34 cellular contexts compared by ENCODE assay signal in genomic region chr12:113131556-113131955, GRCh38. TPM values are rescaled to one million over a fixed set of nuclear protein-coding genes. Genes with fewer than 3 reads are reported as not detected.
DNase-seq lines count a peak whose midpoint lies in the region; ATAC-seq and TF ChIP-seq lines count a peak whose summit lies in the region.
"Had no signal": no experiment of that assay in that cellular context is flagged by ENCODE, and none has a peak within 500 bp of the region (broad histone marks: within the 10 kb centered on the region; RNA-seq: fewer than 3 reads in every experiment).

No MANE protein-coding gene starts in this region.

- no peak overlapping the region for H2AFZ ChIP-seq in osteoblast (ENCODE audit: low read length)
- H2AFZ ChIP-seq: hepatocyte, PC-9 had no signal

- no peak overlapping the region for H3K4me2 ChIP-seq in osteoblast (ENCODE audit: insufficient read depth, low read length)
- H3K4me2 ChIP-seq: hepatocyte, PC-9 had no signal

- H3K4me1 ChIP-seq in osteoblast (ENCODE audit: insufficient read depth, low read length) = no peaks in the 10 kb centered on the region
- H3K4me1 ChIP-seq in naive thymus-derived CD4-positive, alpha-beta T cell (ENCODE audit: control insufficient read depth in 2 of 2, insufficient read depth in 2 of 2, low read length in 2 of 2) = peaks cover 0 to 13% of the 10 kb centered on the region in 2 donors
- H3K4me1 ChIP-seq: gastrocnemius medialis had no signal

- H4K20me1 ChIP-seq in osteoblast (ENCODE audit: insufficient read depth, low read length) = no peaks in the 10 kb centered on the region

- DNase-seq in ACHN = peak; percentile 25
- peak; percentile 47 for DNase-seq in Calu3
- peak; percentile 60 for DNase-seq in RKO (ENCODE audit: low spot score)
- peak; percentile 79 for DNase-seq in osteoblast (ENCODE audit: insufficient read length, low spot score, missing footprints)
- no peak for DNase-seq in naive thymus-derived CD4-positive, alpha-beta T cell
- DNase-seq: activated CD4-positive, alpha-beta T cell treated with anti-CD3 and anti-CD28 coated beads for 4 hours; activated CD8-positive, alpha-beta T cell treated with anti-CD3 and anti-CD28 coated beads, Interleukin-2, amount 10 ng/mL, durations not matched to agents 7 days and 5 days; activated T-cell treated with anti-CD3 and anti-CD28 coated beads for 4 hours; amniotic stem cell; brain microvascular endothelial cell; C1 segment of cervical spinal cord; gastrocnemius medialis; GOT3; kidney glomerular epithelial cell; mucosa of descending colon; NCI-H1105; NCI-H1930; NCI-H526; PC-9; SHP77; stimulated activated naive CD4-positive, alpha-beta T cell treated with Interleukin-2 at 50 U/mL for 16 hours; SW 1271; T-helper 9 cell; testis had no signal

- TF ChIP-seq CTCF in Calu3 (IDR thresholded peaks at IDR 0.05; ENCODE audit: unreplicated experiment) (no peak), osteoblast (IDR thresholded peaks at IDR 0.05; ENCODE audit: extremely low read depth, low read depth, low read length) (no peak)

- H3K4me1 Mint-ChIP-seq in Calu3 (ENCODE audit: low read depth, unreplicated experiment) = peaks cover 64% of the 10 kb centered on the region
- peaks cover 8 to 29% (median 16%) of the 10 kb centered on the region in 7 donors for H3K4me1 Mint-ChIP-seq in naive thymus-derived CD4-positive, alpha-beta T cell

- in situ Hi-C loops in ACHN (cut with HindIII; ENCODE audit: low pct_ligation_motif_present, low pct_unique_long_range_greater_than_20kb, low sequenced_read_pairs) = no loop called here

- H3K36me3 ChIP-seq in osteoblast (ENCODE audit: insufficient read depth, low read length) = no peaks in the 10 kb centered on the region
- no peaks in the 10 kb centered on the region for H3K36me3 ChIP-seq in naive thymus-derived CD4-positive, alpha-beta T cell (ENCODE audit: control insufficient read depth in 2 of 3, insufficient read depth in 3 of 3, low read length in 3 of 3)
- H3K36me3 ChIP-seq: brain microvascular endothelial cell, gastrocnemius medialis had no signal

- ATAC-seq in GM18873 (IDR thresholded peaks at IDR 0.05; ENCODE audit: low FRiP score, unreplicated experiment) (no peak), HG02623 (IDR thresholded peaks at IDR 0.05; ENCODE audit: unreplicated experiment) (no peak)
- ATAC-seq in naive thymus-derived CD4-positive, alpha-beta T cell = no peak
- ATAC-seq: activated CD8-positive, alpha-beta T cell treated with anti-CD3 and anti-CD28 coated beads, Interleukin-2, amount 10 ng/mL, durations not matched to agents 7 days and 5 days; gastrocnemius medialis; mucosa of descending colon; natural killer cell treated with Interleukin-12 subunit alpha and Interleukin-12 subunit beta and Interleukin-15 and Interleukin-18, amount 100 ng/mL, for 72 hours had no signal

- intact Hi-C loops in Calu3 (cut with micrococcal nuclease; ENCODE audit: unreplicated experiment) = no loop called here
- intact Hi-C loops in naive thymus-derived CD4-positive, alpha-beta T cell (cut with micrococcal nuclease) = no loop called here

- no TSS peak for BruUV-seq in Calu3 (replicated peaks; lab: Mats Ljungman, UMichigan)

- no peaks in the 10 kb centered on the region for H3K27me3 Mint-ChIP-seq in Calu3 (ENCODE audit: unreplicated experiment)
- H3K27me3 Mint-ChIP-seq in naive thymus-derived CD4-positive, alpha-beta T cell = peaks cover 0 to 7% (median 0%) of the 10 kb centered on the region in 5 donors
- H3K27me3 Mint-ChIP-seq: activated naive CD4-positive, alpha-beta T cell treated with anti-CD3 and anti-CD28 coated beads, Interleukin-2, amount 50 U/mL, for 24 hours had no signal

- no peaks in the 10 kb centered on the region for H3K27me3 ChIP-seq in osteoblast (ENCODE audit: insufficient read depth, low read length)
- no peaks in the 10 kb centered on the region for H3K27me3 ChIP-seq in naive thymus-derived CD4-positive, alpha-beta T cell (ENCODE audit: control insufficient read depth in 2 of 2, insufficient read depth in 2 of 2, low read length in 2 of 2)
- H3K27me3 ChIP-seq: testis had no signal

- H3K36me3 Mint-ChIP-seq in Calu3 (ENCODE audit: insufficient read depth, unreplicated experiment) = peaks cover 55% of the 10 kb centered on the region
- H3K36me3 Mint-ChIP-seq in naive thymus-derived CD4-positive, alpha-beta T cell = no peaks in the 10 kb centered on the region
- H3K36me3 Mint-ChIP-seq: activated naive CD4-positive, alpha-beta T cell treated with anti-CD3 and anti-CD28 coated beads, Interleukin-2, amount 50 U/mL, for 24 hours; natural killer cell treated with Interleukin-12 subunit alpha and Interleukin-12 subunit beta and Interleukin-15 and Interleukin-18, amount 100 ng/mL, for 72 hours had no signal

- H3K79me2 ChIP-seq in osteoblast (ENCODE audit: insufficient read depth, low read length) = no peaks in the 10 kb centered on the region
- H3K79me2 ChIP-seq: hepatocyte had no signal

- no peaks in the 10 kb centered on the region for H3K9me3 Mint-ChIP-seq in Calu3 (ENCODE audit: low read depth, unreplicated experiment)
- no peaks in the 10 kb centered on the region for H3K9me3 Mint-ChIP-seq in naive thymus-derived CD4-positive, alpha-beta T cell
- H3K9me3 Mint-ChIP-seq: activated naive CD4-positive, alpha-beta T cell treated with anti-CD3 and anti-CD28 coated beads, Interleukin-2, amount 50 U/mL, for 24 hours; natural killer cell treated with Interleukin-12 subunit alpha and Interleukin-12 subunit beta and Interleukin-15 and Interleukin-18, amount 100 ng/mL, for 72 hours had no signal

- H3K4me3 Mint-ChIP-seq in Calu3 (ENCODE audit: low read depth, unreplicated experiment) = no peak overlapping the region
- no peak overlapping the region for H3K4me3 Mint-ChIP-seq in naive thymus-derived CD4-positive, alpha-beta T cell
- H3K4me3 Mint-ChIP-seq: activated CD8-positive, alpha-beta T cell treated with anti-CD3 and anti-CD28 coated beads, Interleukin-2, amount 10 ng/mL, durations not matched to agents 7 days and 5 days; activated naive CD4-positive, alpha-beta T cell treated with anti-CD3 and anti-CD28 coated beads, Interleukin-2, amount 50 U/mL, for 24 hours; natural killer cell treated with Interleukin-12 subunit alpha and Interleukin-12 subunit beta and Interleukin-15 and Interleukin-18, amount 100 ng/mL, for 72 hours had no signal

- POLR2A ChIA-PET in naive thymus-derived CD4-positive, alpha-beta T cell (lab: Charles Lee) = no interaction called here

- H3K27ac ChIP-seq in osteoblast (ENCODE audit: low read depth, low read length) = no peak overlapping the region
- H3K27ac ChIP-seq in naive thymus-derived CD4-positive, alpha-beta T cell (ENCODE audit: low read depth, low read length) = no peak overlapping the region
- H3K27ac ChIP-seq: brain microvascular endothelial cell, gastrocnemius medialis, hepatocyte, PC-9, testis had no signal

- H3K27ac Mint-ChIP-seq in Calu3 (ENCODE audit: unreplicated experiment) = no peak overlapping the region
- peak overlapping the region in 1 of 9 donors; percentile 62 for H3K27ac Mint-ChIP-seq in naive thymus-derived CD4-positive, alpha-beta T cell
- H3K27ac Mint-ChIP-seq: activated CD8-positive, alpha-beta T cell treated with anti-CD3 and anti-CD28 coated beads, Interleukin-2, amount 10 ng/mL, durations not matched to agents 7 days and 5 days; activated naive CD4-positive, alpha-beta T cell treated with anti-CD3 and anti-CD28 coated beads, Interleukin-2, amount 50 U/mL, for 24 hours; natural killer cell treated with Interleukin-12 subunit alpha and Interleukin-12 subunit beta and Interleukin-15 and Interleukin-18, amount 100 ng/mL, for 72 hours had no signal

- H3K9me3 ChIP-seq in osteoblast (ENCODE audit: low read depth, low read length) = no peaks in the 10 kb centered on the region
- no peaks in the 10 kb centered on the region for H3K9me3 ChIP-seq in naive thymus-derived CD4-positive, alpha-beta T cell (ENCODE audit: control insufficient read depth in 2 of 3, low read length in 3 of 3)
- H3K9me3 ChIP-seq: gastrocnemius medialis, mucosa of descending colon, testis had no signal

- CTCF ChIA-PET in Calu3 (lab: Charles Lee) = interaction anchor here (1.1 to 1.9 kb wide), 3 partner anchors 11 to 21 kb away, joined by 4 to 14 read pairs (median 5); partner anchors contain the start of gene CFAP73
- CTCF ChIA-PET in naive thymus-derived CD4-positive, alpha-beta T cell (lab: Charles Lee) = interaction anchor here (0.6 kb wide), 1 partner anchor 64 kb away, joined by 6 read pairs; no protein-coding TSS in a partner anchor

- H3K4me3 ChIP-seq in osteoblast (ENCODE audit: insufficient read depth, low read length) = no peak overlapping the region
- no peak overlapping the region for H3K4me3 ChIP-seq in naive thymus-derived CD4-positive, alpha-beta T cell (ENCODE audit: low read length)
- H3K4me3 ChIP-seq: gastrocnemius medialis, hepatocyte, mucosa of descending colon, PC-9, testis had no signal

RNA-seq across cellular contexts. Expression of gene RASAL1, which starts 4.0 kb away (rescaled TPM):
- total RNA-seq in Calu3 (2022) (59.7 and 85.9 TPM in 2 replicates), osteoblast (not detected in 2 replicates)
- total RNA-seq in naive thymus-derived CD4-positive, alpha-beta T cell = 1 to 10 TPM in 3 of 5 experiments, under 1 TPM in 2; 0.19 to 1.6 (median 1.1) TPM
- polyA plus RNA-seq in naive thymus-derived CD4-positive, alpha-beta T cell = 1 to 10 TPM; 1.6 to 2.1 TPM
- total RNA-seq: endothelial cell of umbilical vein; fibroblast of lung; gastrocnemius medialis; hepatocyte; lung microvascular endothelial cell; natural killer cell treated with Interleukin-12 subunit alpha and Interleukin-12 subunit beta and Interleukin-15 and Interleukin-18, amount 100 ng/mL, for 72 hours; osteocyte had no signal
- polyA plus RNA-seq: endothelial cell of umbilical vein, fibroblast of lung had no signal

RNA-seq across cellular contexts. Expression of gene CFAP73, which starts 18.0 kb away (rescaled TPM):
- total RNA-seq in Calu3 (2022) (2.3 and 3.2 TPM in 2 replicates), osteoblast (not detected in 2 replicates)
- total RNA-seq in naive thymus-derived CD4-positive, alpha-beta T cell = under 1 TPM in 3 of 5 experiments, not detected in 2; 0.29 to 0.88 (median 0.48) TPM
- not detected for polyA plus RNA-seq in naive thymus-derived CD4-positive, alpha-beta T cell
- total RNA-seq: Daoy, endothelial cell of umbilical vein, fibroblast of lung, gastrocnemius medialis, hepatocyte, lung microvascular endothelial cell, osteocyte had no signal
- polyA plus RNA-seq: endothelial cell of umbilical vein, fibroblast of lung, hepatocyte had no signal

RNA-seq across cellular contexts. Expression of gene DDX54, which starts 53.7 kb away (rescaled TPM):
- total RNA-seq in Calu3 (2022) (104 and 112 TPM in 2 replicates), osteoblast (40.2 and 49.5 TPM in 2 replicates)
- total RNA-seq in naive thymus-derived CD4-positive, alpha-beta T cell = 10 to 100 TPM; 55.8 to 81.1 (median 76.7) TPM
- polyA plus RNA-seq in naive thymus-derived CD4-positive, alpha-beta T cell = 10 to 100 TPM; 18.9 to 40.3 TPM

RNA-seq across cellular contexts. Expression of gene RITA1, which starts 54.0 kb away (rescaled TPM):
- total RNA-seq in Calu3 (2022) (27.4 and 28.4 TPM in 2 replicates), osteoblast (20.0 and 22.4 TPM in 2 replicates)
- total RNA-seq in naive thymus-derived CD4-positive, alpha-beta T cell = 10 to 100 TPM in 3 of 5 experiments, 1 to 10 TPM in 2; 6.4 to 20.2 (median 14.1) TPM
- 10 to 100 TPM; 23.2 to 28.9 TPM for polyA plus RNA-seq in naive thymus-derived CD4-positive, alpha-beta T cell

Comparison
In these comparisons a context has a peak if more than half of its experiments do, and no peak if none do; other contexts are left out.
1. DNase-seq: peak in ACHN (single experiment), Calu3 (single experiment), RKO (single experiment) and osteoblast (single experiment); none in naive thymus-derived CD4-positive, alpha-beta T cell (0 of 9).
2. RNA of gene RASAL1, which starts 4.0 kb away (total RNA-seq): 59.7 to 85.9 TPM in Calu3; 0.19 to 1.6 TPM in naive thymus-derived CD4-positive, alpha-beta T cell and not detected in osteoblast; every median in the first group is over 10 times any median in the second.